1 cellular context compared by ENCODE assay signal in the genomic region with DNA sequence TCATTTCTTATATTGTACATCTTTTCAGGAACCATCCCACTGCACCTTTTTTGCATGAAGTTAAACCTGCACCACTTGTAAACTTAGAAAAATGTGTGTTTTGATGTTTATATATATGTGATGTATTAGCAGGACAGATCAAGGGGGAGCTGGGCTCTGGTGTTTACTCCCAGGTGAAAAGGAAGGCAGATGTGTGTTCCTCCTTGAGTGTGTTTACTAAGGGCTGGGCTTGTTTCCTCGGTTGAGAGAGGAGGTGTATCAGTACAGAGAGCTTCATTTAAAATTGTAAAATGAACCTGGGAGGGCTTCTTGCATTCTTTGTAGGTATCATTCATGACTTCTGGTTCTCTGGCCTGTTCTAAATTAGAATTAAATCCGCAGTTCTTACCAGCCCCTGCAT.
TF ChIP-seq lines count a peak whose summit lies in the region.

No MANE protein-coding gene starts in this region.

TF ChIP-seq in K562, 482 proteins besides CTCF, POLR2A, EP300 and RAD21 (continued from another document):
- TF ChIP-seq, protein P1, sequence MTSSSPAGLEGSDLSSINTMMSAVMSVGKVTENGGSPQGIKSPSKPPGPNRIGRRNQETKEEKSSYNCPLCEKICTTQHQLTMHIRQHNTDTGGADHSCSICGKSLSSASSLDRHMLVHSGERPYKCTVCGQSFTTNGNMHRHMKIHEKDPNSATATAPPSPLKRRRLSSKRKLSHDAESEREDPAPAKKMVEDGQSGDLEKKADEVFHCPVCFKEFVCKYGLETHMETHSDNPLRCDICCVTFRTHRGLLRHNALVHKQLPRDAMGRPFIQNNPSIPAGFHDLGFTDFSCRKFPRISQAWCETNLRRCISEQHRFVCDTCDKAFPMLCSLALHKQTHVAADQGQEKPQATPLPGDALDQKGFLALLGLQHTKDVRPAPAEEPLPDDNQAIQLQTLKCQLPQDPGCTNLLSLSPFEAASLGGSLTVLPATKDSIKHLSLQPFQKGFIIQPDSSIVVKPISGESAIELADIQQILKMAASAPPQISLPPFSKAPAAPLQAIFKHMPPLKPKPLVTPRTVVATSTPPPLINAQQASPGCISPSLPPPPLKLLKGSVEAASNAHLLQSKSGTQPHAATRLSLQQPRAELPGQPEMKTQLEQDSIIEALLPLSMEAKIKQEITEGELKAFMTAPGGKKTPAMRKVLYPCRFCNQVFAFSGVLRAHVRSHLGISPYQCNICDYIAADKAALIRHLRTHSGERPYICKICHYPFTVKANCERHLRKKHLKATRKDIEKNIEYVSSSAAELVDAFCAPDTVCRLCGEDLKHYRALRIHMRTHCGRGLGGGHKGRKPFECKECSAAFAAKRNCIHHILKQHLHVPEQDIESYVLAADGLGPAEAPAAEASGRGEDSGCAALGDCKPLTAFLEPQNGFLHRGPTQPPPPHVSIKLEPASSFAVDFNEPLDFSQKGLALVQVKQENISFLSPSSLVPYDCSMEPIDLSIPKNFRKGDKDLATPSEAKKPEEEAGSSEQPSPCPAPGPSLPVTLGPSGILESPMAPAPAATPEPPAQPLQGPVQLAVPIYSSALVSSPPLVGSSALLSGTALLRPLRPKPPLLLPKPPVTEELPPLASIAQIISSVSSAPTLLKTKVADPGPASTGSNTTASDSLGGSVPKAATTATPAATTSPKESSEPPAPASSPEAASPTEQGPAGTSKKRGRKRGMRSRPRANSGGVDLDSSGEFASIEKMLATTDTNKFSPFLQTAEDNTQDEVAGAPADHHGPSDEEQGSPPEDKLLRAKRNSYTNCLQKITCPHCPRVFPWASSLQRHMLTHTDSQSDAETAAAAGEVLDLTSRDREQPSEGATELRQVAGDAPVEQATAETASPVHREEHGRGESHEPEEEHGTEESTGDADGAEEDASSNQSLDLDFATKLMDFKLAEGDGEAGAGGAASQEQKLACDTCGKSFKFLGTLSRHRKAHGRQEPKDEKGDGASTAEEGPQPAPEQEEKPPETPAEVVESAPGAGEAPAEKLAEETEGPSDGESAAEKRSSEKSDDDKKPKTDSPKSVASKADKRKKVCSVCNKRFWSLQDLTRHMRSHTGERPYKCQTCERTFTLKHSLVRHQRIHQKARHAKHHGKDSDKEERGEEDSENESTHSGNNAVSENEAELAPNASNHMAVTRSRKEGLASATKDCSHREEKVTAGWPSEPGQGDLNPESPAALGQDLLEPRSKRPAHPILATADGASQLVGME (CRISPR knock-in tag; IDR thresholded peaks at IDR 0.05), result no peak
- no peak for TF ChIP-seq ZFP1 (CRISPR knock-in tag; IDR thresholded peaks at IDR 0.05)
- TF ChIP-seq, protein P2, sequence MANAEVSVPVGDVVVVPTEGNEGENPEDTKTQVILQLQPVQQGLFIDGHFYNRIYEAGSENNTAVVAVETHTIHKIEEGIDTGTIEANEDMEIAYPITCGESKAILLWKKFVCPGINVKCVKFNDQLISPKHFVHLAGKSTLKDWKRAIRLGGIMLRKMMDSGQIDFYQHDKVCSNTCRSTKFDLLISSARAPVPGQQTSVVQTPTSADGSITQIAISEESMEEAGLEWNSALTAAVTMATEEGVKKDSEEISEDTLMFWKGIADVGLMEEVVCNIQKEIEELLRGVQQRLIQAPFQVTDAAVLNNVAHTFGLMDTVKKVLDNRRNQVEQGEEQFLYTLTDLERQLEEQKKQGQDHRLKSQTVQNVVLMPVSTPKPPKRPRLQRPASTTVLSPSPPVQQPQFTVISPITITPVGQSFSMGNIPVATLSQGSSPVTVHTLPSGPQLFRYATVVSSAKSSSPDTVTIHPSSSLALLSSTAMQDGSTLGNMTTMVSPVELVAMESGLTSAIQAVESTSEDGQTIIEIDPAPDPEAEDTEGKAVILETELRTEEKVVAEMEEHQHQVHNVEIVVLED (CRISPR knock-in tag; IDR thresholded peaks at IDR 0.05), result no peak
- TF ChIP-seq ZNF785 (CRISPR knock-in tag; IDR thresholded peaks at IDR 0.05), result no peak
- no peak for TF ChIP-seq ZNF24 (IDR thresholded peaks at IDR 0.05)
TF ChIP-seq in K562: peak in this region for 0.
